ENCODE assay signal across 21 cellular contexts in genomic region chr9:98249774-98250173, GRCh38. TPM values are rescaled to one million over a fixed set of nuclear protein-coding genes. Genes with fewer than 3 reads are reported as not detected.
DNase-seq lines count a peak whose midpoint lies in the region; ATAC-seq and TF ChIP-seq lines count a peak whose summit lies in the region.
"Had no signal": no experiment of that assay in that cellular context is flagged by ENCODE, and none has a peak within 500 bp of the region (broad histone marks: within the 10 kb centered on the region; RNA-seq: fewer than 3 reads in every experiment).

No MANE protein-coding gene starts in this region.

- H3K9me3 Mint-ChIP-seq in chondrocyte (ENCODE audit: low read depth) (no peaks in the 10 kb centered on the region), neural crest cell (no peaks in the 10 kb centered on the region)
- H3K9me3 Mint-ChIP-seq: activated naive CD4-positive, alpha-beta T cell treated with anti-CD3 and anti-CD28 coated beads, Interleukin-2, amount 10 ng/mL, durations not matched to agents 7 days and 5 days had no signal

- H3K27me3 ChIP-seq in left ventricle myocardium inferior (ENCODE audit: low read depth) (no peaks in the 10 kb centered on the region), upper lobe of right lung (no peaks in the 10 kb centered on the region)
- H3K27me3 ChIP-seq: esophagus muscularis mucosa, pancreas, uterus had no signal

- H3K4me1 ChIP-seq in left ventricle myocardium inferior (peaks cover 41% of the 10 kb centered on the region), upper lobe of right lung (peaks cover 59% of the 10 kb centered on the region)

- intact Hi-C loops in left ventricle myocardium inferior (cut with micrococcal nuclease) (loop anchor here (10.0 kb wide), 1 partner anchor 175 kb away; no protein-coding TSS in a partner anchor), Right ventricle myocardium inferior (cut with DNase I) (no loop called here), upper lobe of right lung (cut with DNase I) (loop anchor here (10.0 kb wide), 1 partner anchor 175 kb away; no protein-coding TSS in a partner anchor)

- H3K4me3 ChIP-seq in left ventricle myocardium inferior, result no peak overlapping the region
- no peak overlapping the region for H3K4me3 ChIP-seq in upper lobe of right lung
- H3K4me3 ChIP-seq: esophagus muscularis mucosa, GM12878, pancreas, SK-N-MC, uterus had no signal

- no peaks in the 10 kb centered on the region for H3K9me3 ChIP-seq in left ventricle myocardium inferior (replicated peaks)
- no peaks in the 10 kb centered on the region for H3K9me3 ChIP-seq in upper lobe of right lung
- H3K9me3 ChIP-seq: esophagus muscularis mucosa, pancreas, uterus had no signal

- no peaks in the 10 kb centered on the region for H3K27me3 Mint-ChIP-seq in chondrocyte (ENCODE audit: low read depth)
- peaks cover 45% of the 10 kb centered on the region for H3K27me3 Mint-ChIP-seq in neural crest cell (ENCODE audit: low read depth)

- H3K36me3 ChIP-seq in left ventricle myocardium inferior, result no peaks in the 10 kb centered on the region
- peaks cover 22% of the 10 kb centered on the region for H3K36me3 ChIP-seq in upper lobe of right lung
- H3K36me3 ChIP-seq: pancreas, uterus had no signal

- H3K27ac ChIP-seq in left ventricle myocardium inferior (replicated peaks) (peak overlapping the region; percentile 82), upper lobe of right lung (peak overlapping the region; percentile 85)
- H3K27ac ChIP-seq: SK-N-MC had no signal

- H3K4me1 Mint-ChIP-seq in chondrocyte (ENCODE audit: low read depth), result peaks cover 77% of the 10 kb centered on the region
- H3K4me1 Mint-ChIP-seq in neural crest cell, result peaks cover 5% of the 10 kb centered on the region

- TF ChIP-seq CTCF in left ventricle myocardium inferior (IDR thresholded peaks at IDR 0.05; ENCODE audit: borderline replicate concordance), result no peak
- no peak for TF ChIP-seq CTCF in chondrocyte (IDR thresholded peaks at IDR 0.05)
- no peak for TF ChIP-seq CTCF in neural crest cell (conservative IDR thresholded peaks at IDR 0.05)
- no peak for TF ChIP-seq CTCF in upper lobe of right lung (IDR thresholded peaks at IDR 0.05)

- peaks cover 9% of the 10 kb centered on the region for H3K36me3 Mint-ChIP-seq in chondrocyte (ENCODE audit: low read depth)
- no peaks in the 10 kb centered on the region for H3K36me3 Mint-ChIP-seq in neural crest cell (ENCODE audit: low read depth)

- H3K27ac Mint-ChIP-seq in chondrocyte (ENCODE audit: unreplicated experiment), result peak overlapping the region; percentile 74
- no peak overlapping the region for H3K27ac Mint-ChIP-seq in neural crest cell (ENCODE audit: unreplicated experiment)

- ATAC-seq in Right ventricle myocardium inferior, result no peak
- peak; percentile 20 for ATAC-seq in upper lobe of right lung
- no peak for ATAC-seq in HG02884 (IDR thresholded peaks at IDR 0.05; ENCODE audit: unreplicated experiment)
- ATAC-seq in HG03565 (IDR thresholded peaks at IDR 0.05; ENCODE audit: unreplicated experiment), result no peak
- ATAC-seq: GM12878, pancreas had no signal

- H3K4me3 Mint-ChIP-seq in chondrocyte (ENCODE audit: unreplicated experiment) (no peak overlapping the region), neural crest cell (peak overlapping the region; percentile 24)
- H3K4me3 Mint-ChIP-seq: activated naive CD4-positive, alpha-beta T cell treated with anti-CD3 and anti-CD28 coated beads, Interleukin-2, amount 10 ng/mL, durations not matched to agents 7 days and 5 days had no signal

- no peak for DNase-seq in left ventricle myocardium inferior
- no peak for DNase-seq in Right ventricle myocardium inferior (ENCODE audit: missing footprints)
- no peak for DNase-seq in chondrocyte (ENCODE audit: low spot score)
- no peak for DNase-seq in neural crest cell (ENCODE audit: low read depth, low spot score)
- no peak for DNase-seq in upper lobe of right lung
- DNase-seq in NCI-H2227 treated with DMSO at 0.1 percent for 48 hours (lab: John Stamatoyannopoulos, UW), result no peak
- DNase-seq: activated CD8-positive, alpha-beta memory T cell treated with anti-CD3 and anti-CD28 coated beads, Interleukin-2, amount 50 U/mL, for 4 hours; activated naive CD4-positive, alpha-beta T cell treated with anti-CD3 and anti-CD28 coated beads, Interleukin-2, amount 10 ng/mL, durations not matched to agents 7 days and 5 days; midbrain; NCI-H187 treated with DMSO at 0.1 percent for 48 hours; NCI-H510A; pancreas; stimulated activated CD4-positive, alpha-beta T cell treated with anti-CD3 and anti-CD28 coated beads, Interleukin-12 subunit alpha, Interleukin-12 subunit beta, amount 100 ng/mL, for 4 hours; stimulated activated naive CD4-positive, alpha-beta T cell; T-helper 9 cell; uterus had no signal

RNA-seq across cellular contexts. Expression of gene TBC1D2, which starts 5.7 kb away (rescaled TPM):
- total RNA-seq in left ventricle myocardium inferior, result 1.7 TPM
- 2.3 TPM for total RNA-seq in Right ventricle myocardium inferior
- 24.3 to 30.8 TPM (median 24.5 TPM) in 3 replicates for total RNA-seq in chondrocyte
- 2.2 and 2.4 TPM in 2 replicates for total RNA-seq in neural crest cell
- 71.8 TPM for total RNA-seq in upper lobe of right lung

RNA-seq across cellular contexts. Expression of gene CORO2A, which starts 57.3 kb away (rescaled TPM):
- 0.14 TPM for total RNA-seq in left ventricle myocardium inferior
- total RNA-seq in Right ventricle myocardium inferior, result 0.60 TPM
- total RNA-seq in chondrocyte, result 10.1 to 17.4 TPM (median 10.2 TPM) in 3 replicates
- total RNA-seq in neural crest cell, result 9.3 and 9.5 TPM in 2 replicates
- total RNA-seq in upper lobe of right lung, result 20.0 TPM
